Comparison of ENCODE assay signal across 14 cellular contexts in the genomic region with DNA sequence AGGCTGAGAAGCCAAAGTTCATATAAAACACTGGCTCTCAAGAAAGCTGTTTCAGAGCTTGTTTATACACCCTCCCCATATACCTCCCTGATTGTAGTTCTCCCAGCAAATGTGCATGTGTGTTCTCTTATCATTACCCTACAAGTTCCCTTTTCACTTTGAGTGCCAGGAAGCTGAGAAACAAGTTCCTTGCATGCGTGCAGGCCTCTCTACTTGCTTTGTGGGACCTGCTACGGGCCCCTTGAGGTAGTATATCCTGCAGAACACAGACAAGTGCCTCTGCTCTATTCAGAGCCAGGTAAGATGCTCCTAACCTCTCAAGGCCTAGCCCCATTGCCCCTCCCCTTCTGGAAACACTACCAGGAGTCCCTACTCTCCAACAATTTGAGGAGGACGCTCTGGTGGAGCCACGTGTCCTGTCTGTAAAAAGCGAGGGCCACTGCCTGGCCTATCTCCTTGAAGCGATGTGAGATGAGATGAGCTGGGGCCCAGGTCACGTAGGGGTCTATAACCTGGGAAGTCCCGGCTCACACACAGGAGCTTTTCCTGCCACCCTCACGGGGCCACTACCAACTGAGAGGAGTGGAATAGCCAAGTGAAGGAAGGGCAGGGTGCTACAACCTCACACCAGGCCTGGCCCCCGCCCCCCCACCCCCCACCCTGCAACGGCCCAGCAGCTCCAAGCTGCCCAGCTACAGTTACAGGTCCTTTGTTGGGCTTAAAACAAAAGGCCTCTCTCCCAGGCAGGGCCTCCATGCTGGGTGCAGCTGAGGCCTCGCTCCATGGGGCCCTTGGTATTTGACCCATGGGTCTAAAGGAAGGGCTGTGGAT. TPM values are rescaled to one million over a fixed set of nuclear protein-coding genes. Genes with fewer than 3 reads are reported as not detected.
DNase-seq lines count a peak whose midpoint lies in the region; ATAC-seq and TF ChIP-seq lines count a peak whose summit lies in the region.
"Had no signal": no experiment of that assay in that cellular context is flagged by ENCODE, and none has a peak within 500 bp of the region (broad histone marks: within the 10 kb centered on the region; RNA-seq: fewer than 3 reads in every experiment).

No MANE protein-coding gene starts in this region.

- ATAC-seq in GM23338 (peak; percentile 56), HG03460 (IDR thresholded peaks at IDR 0.05; ENCODE audit: unreplicated experiment) (no peak)
- ATAC-seq in stimulated activated naive B cell treated with anti-CD40 and anti-IgM and Interleukin-4, amounts not matched to agents 10 μg/mL and 1 μg/mL and 100 μg/mL, for 72 hours (replicated peaks) = peak; percentile 83 to 85
- ATAC-seq: HCT116 had no signal

- H3K27me3 Mint-ChIP-seq in GM23338 (ENCODE audit: insufficient read depth, low read depth, poor library complexity) = peaks cover 24% of the 10 kb centered on the region
- H3K27me3 Mint-ChIP-seq in stimulated activated naive B cell treated with anti-CD40 and anti-IgM and Interleukin-4, amounts not matched to agents 10 μg/mL and 1 μg/mL and 100 μg/mL, for 72 hours = no peaks in the 10 kb centered on the region
- no peaks in the 10 kb centered on the region for H3K27me3 Mint-ChIP-seq in activated naive CD8-positive, alpha-beta T cell treated with anti-CD3 and anti-CD28 coated beads for 36 hours
- H3K27me3 Mint-ChIP-seq: activated naive CD4-positive, alpha-beta T cell treated with anti-CD3 and anti-CD28 coated beads, Interleukin-2, amount 50 U/mL, for 24 hours had no signal

- no peaks in the 10 kb centered on the region for H3K9me3 Mint-ChIP-seq in GM23338
- H3K9me3 Mint-ChIP-seq in stimulated activated naive B cell treated with anti-CD40 and anti-IgM and Interleukin-4, amounts not matched to agents 10 μg/mL and 1 μg/mL and 100 μg/mL, for 72 hours = no peaks in the 10 kb centered on the region
- H3K9me3 Mint-ChIP-seq in activated naive CD8-positive, alpha-beta T cell treated with anti-CD3 and anti-CD28 coated beads for 36 hours = no peaks in the 10 kb centered on the region
- H3K9me3 Mint-ChIP-seq: activated naive CD4-positive, alpha-beta T cell treated with anti-CD3 and anti-CD28 coated beads, Interleukin-2, amount 50 U/mL, for 24 hours; neural crest cell had no signal

- DNase-seq in GM23338 (ENCODE audit: low spot score) (no peak), SKM-1 (lab: John Stamatoyannopoulos, UW; ENCODE audit: unreplicated experiment) (peak; percentile 52), cerebellum (ENCODE audit: low spot score) (no peak)
- no peak for DNase-seq in stimulated activated naive B cell treated with anti-CD40 and anti-IgM and Interleukin-4, amounts not matched to agents 10 μg/mL and 1 μg/mL and 100 μg/mL, for 72 hours
- DNase-seq in activated naive CD4-positive, alpha-beta T cell treated with anti-CD3 and anti-CD28 coated beads, Interleukin-2, amount 50 U/mL, for 16 hours = no peak
- no peak for DNase-seq in activated naive CD8-positive, alpha-beta T cell treated with anti-CD3 and anti-CD28 coated beads for 36 hours
- DNase-seq: NCI-H2029; Peyer's patch; stimulated activated CD4-positive, alpha-beta T cell treated with anti-CD3 and anti-CD28 coated beads, Interleukin-4, amount 100 ng/mL, for 24 hours had no signal

- H3K36me3 ChIP-seq in GM23338 (ENCODE audit: insufficient read depth) = no peaks in the 10 kb centered on the region
- H3K36me3 ChIP-seq: Peyer's patch had no signal

- H3K27me3 ChIP-seq in GM23338 (ENCODE audit: insufficient read depth) = no peaks in the 10 kb centered on the region
- no peaks in the 10 kb centered on the region for H3K27me3 ChIP-seq in layer of hippocampus (ENCODE audit: control insufficient read depth, insufficient read depth, low read length)
- H3K27me3 ChIP-seq: Peyer's patch had no signal

- peaks cover 42% of the 10 kb centered on the region for H3K79me2 ChIP-seq in GM23338 (replicated peaks; ENCODE audit: insufficient read depth)

- no peaks in the 10 kb centered on the region for H3K9me2 ChIP-seq in GM23338 (ENCODE audit: insufficient read depth)

- H3K27ac Mint-ChIP-seq in GM23338 = no peak overlapping the region
- H3K27ac Mint-ChIP-seq in stimulated activated naive B cell treated with anti-CD40 and anti-IgM and Interleukin-4, amounts not matched to agents 10 μg/mL and 1 μg/mL and 100 μg/mL, for 72 hours = peak overlapping the region; percentile 79
- no peak overlapping the region for H3K27ac Mint-ChIP-seq in activated naive CD8-positive, alpha-beta T cell treated with anti-CD3 and anti-CD28 coated beads for 36 hours
- H3K27ac Mint-ChIP-seq: activated naive CD4-positive, alpha-beta T cell treated with anti-CD3 and anti-CD28 coated beads, Interleukin-2, amount 50 U/mL, for 24 hours had no signal

- H3F3A ChIP-seq in GM23338 (replicated peaks; ENCODE audit: low read depth) = no peaks in the 10 kb centered on the region

- H3K27ac ChIP-seq in GM23338 (ENCODE audit: low read depth) (no peak overlapping the region), layer of hippocampus (ENCODE audit: low read depth, low read length) (peak overlapping the region; percentile 53)

- peaks cover 25% of the 10 kb centered on the region for H3K4me1 Mint-ChIP-seq in GM23338
- H3K4me1 Mint-ChIP-seq in stimulated activated naive B cell treated with anti-CD40 and anti-IgM and Interleukin-4, amounts not matched to agents 10 μg/mL and 1 μg/mL and 100 μg/mL, for 72 hours = peaks cover 45 to 63% of the 10 kb centered on the region in 2 donors
- H3K4me1 Mint-ChIP-seq in activated naive CD8-positive, alpha-beta T cell treated with anti-CD3 and anti-CD28 coated beads for 36 hours = peaks cover 28% of the 10 kb centered on the region

- H3K4me2 ChIP-seq in GM23338 = no peak overlapping the region

- H3K36me3 Mint-ChIP-seq in GM23338 (ENCODE audit: low read depth) = no peaks in the 10 kb centered on the region
- H3K36me3 Mint-ChIP-seq in stimulated activated naive B cell treated with anti-CD40 and anti-IgM and Interleukin-4, amounts not matched to agents 10 μg/mL and 1 μg/mL and 100 μg/mL, for 72 hours = peaks cover 8 to 15% of the 10 kb centered on the region in 2 donors
- H3K36me3 Mint-ChIP-seq in activated naive CD8-positive, alpha-beta T cell treated with anti-CD3 and anti-CD28 coated beads for 36 hours = peaks cover 2% of the 10 kb centered on the region
- H3K36me3 Mint-ChIP-seq: activated naive CD4-positive, alpha-beta T cell treated with anti-CD3 and anti-CD28 coated beads, Interleukin-2, amount 50 U/mL, for 24 hours had no signal

- no peak overlapping the region for H2AFZ ChIP-seq in GM23338

- H4K20me1 ChIP-seq in GM23338 (replicated peaks; ENCODE audit: insufficient read depth) = peaks cover 9% of the 10 kb centered on the region

- H3K4me1 ChIP-seq in GM23338 (ENCODE audit: insufficient read depth) = peaks cover 7% of the 10 kb centered on the region

- no peak overlapping the region for H3K4me3 Mint-ChIP-seq in GM23338
- H3K4me3 Mint-ChIP-seq in stimulated activated naive B cell treated with anti-CD40 and anti-IgM and Interleukin-4, amounts not matched to agents 10 μg/mL and 1 μg/mL and 100 μg/mL, for 72 hours = no peak overlapping the region
- H3K4me3 Mint-ChIP-seq in activated naive CD8-positive, alpha-beta T cell treated with anti-CD3 and anti-CD28 coated beads for 36 hours = no peak overlapping the region
- H3K4me3 Mint-ChIP-seq: activated naive CD4-positive, alpha-beta T cell treated with anti-CD3 and anti-CD28 coated beads, Interleukin-2, amount 50 U/mL, for 24 hours; neural crest cell had no signal

- no peak overlapping the region for H3K4me3 ChIP-seq in GM23338
- H3K4me3 ChIP-seq: Peyer's patch had no signal

- no peak for TF ChIP-seq CTCF in GM23338 (conservative IDR thresholded peaks at IDR 0.05; ENCODE audit: low read depth in 2 of 2)

TF ChIP-seq in GM23338, 12 proteins besides CTCF, POLR2A, EP300 and RAD21 (continues in another document):
- TF ChIP-seq NANOG (IDR thresholded peaks at IDR 0.05; ENCODE audit: borderline replicate concordance) (no peak), EZH2phosphoT487 (IDR thresholded peaks at IDR 0.05; ENCODE audit: unreplicated experiment) (no peak)

RNA-seq across cellular contexts. Expression of a gene that starts 2.6 kb away (rescaled TPM):
- total RNA-seq in GM23338 (2014; rRNA removed; shearing (Covaris generic)) = not detected in 2 replicates
- 0.30 and 0.53 TPM in 2 replicates for polyA plus RNA-seq in GM23338 (2016; fragmentation: Nextera tagmentation; extraction: Ambion mirVana)
- total RNA-seq in activated naive CD8-positive, alpha-beta T cell treated with anti-CD3 and anti-CD28 coated beads for 36 hours = under 1 TPM; 0.37 to 0.56 TPM
- 1.7 TPM for total RNA-seq in cerebellum
- total RNA-seq: Peyer's patch had no signal

RNA-seq across cellular contexts. Expression of a gene that starts 6.2 kb away (rescaled TPM):
- total RNA-seq in GM23338 (2014; rRNA removed; shearing (Covaris generic)) = 66.4 and 76.2 TPM in 2 replicates
- polyA plus RNA-seq in GM23338 (2016; fragmentation: Nextera tagmentation; extraction: Ambion mirVana) = 66.8 and 76.9 TPM in 2 replicates
- 10 to 100 TPM; 62.7 to 64.3 TPM for total RNA-seq in activated naive CD8-positive, alpha-beta T cell treated with anti-CD3 and anti-CD28 coated beads for 36 hours
- 17.0 TPM for total RNA-seq in cerebellum

RNA-seq across cellular contexts. Expression of a gene that starts 28.3 kb away (rescaled TPM):
- total RNA-seq in GM23338 (2014; rRNA removed; shearing (Covaris generic)) = 49.0 and 54.3 TPM in 2 replicates
- polyA plus RNA-seq in GM23338 (2016; fragmentation: Nextera tagmentation; extraction: Ambion mirVana) = 34.3 and 38.2 TPM in 2 replicates
- 10 to 100 TPM; 71.7 to 72.0 TPM for total RNA-seq in activated naive CD8-positive, alpha-beta T cell treated with anti-CD3 and anti-CD28 coated beads for 36 hours
- total RNA-seq in cerebellum = 27.2 TPM
